11 cellular contexts compared by ENCODE assay signal in genomic region chr4:88216395-88216794, GRCh38.
"Had no signal": no experiment of that assay in that cellular context is flagged by ENCODE, and none has a peak within 500 bp of the region (broad histone marks: within the 10 kb centered on the region; RNA-seq: fewer than 3 reads in every experiment).

No MANE protein-coding gene starts in this region.

- H3K4me3 ChIP-seq: lung, sigmoid colon, uterus had no signal

- H3K27ac ChIP-seq: sigmoid colon, uterus had no signal

- ATAC-seq: T-helper 17 cell had no signal

- H3K4me1 ChIP-seq: uterus had no signal

- H3K27me3 ChIP-seq: sigmoid colon, uterus had no signal

- DNase-seq: activated B cell treated with CpG ODN at 0.5 μM for 24 hours; activated CD4-positive, alpha-beta T cell treated with anti-CD3 and anti-CD28 coated beads, Interleukin-2, amount 10 ng/mL, durations not matched to agents 24 days and 14 days; activated naive CD8-positive, alpha-beta T cell treated with anti-CD3 and anti-CD28 coated beads, Interleukin-2, amount 10 ng/mL, durations not matched to agents 7 days and 5 days; anterior cingulate cortex; effector memory CD4-positive, alpha-beta T cell; foreskin melanocyte; sigmoid colon; stimulated activated CD4-positive, alpha-beta T cell treated with anti-CD3 and anti-CD28 coated beads, Interleukin-1b, Interleukin-23, amount 100 ng/mL, for 48 hours; T-helper 17 cell; uterus had no signal

- H3K9me3 ChIP-seq: sigmoid colon, uterus had no signal

- H3K36me3 ChIP-seq: sigmoid colon, uterus had no signal
